Comparison of ENCODE assay signal across 13 cellular contexts in the genomic region with DNA sequence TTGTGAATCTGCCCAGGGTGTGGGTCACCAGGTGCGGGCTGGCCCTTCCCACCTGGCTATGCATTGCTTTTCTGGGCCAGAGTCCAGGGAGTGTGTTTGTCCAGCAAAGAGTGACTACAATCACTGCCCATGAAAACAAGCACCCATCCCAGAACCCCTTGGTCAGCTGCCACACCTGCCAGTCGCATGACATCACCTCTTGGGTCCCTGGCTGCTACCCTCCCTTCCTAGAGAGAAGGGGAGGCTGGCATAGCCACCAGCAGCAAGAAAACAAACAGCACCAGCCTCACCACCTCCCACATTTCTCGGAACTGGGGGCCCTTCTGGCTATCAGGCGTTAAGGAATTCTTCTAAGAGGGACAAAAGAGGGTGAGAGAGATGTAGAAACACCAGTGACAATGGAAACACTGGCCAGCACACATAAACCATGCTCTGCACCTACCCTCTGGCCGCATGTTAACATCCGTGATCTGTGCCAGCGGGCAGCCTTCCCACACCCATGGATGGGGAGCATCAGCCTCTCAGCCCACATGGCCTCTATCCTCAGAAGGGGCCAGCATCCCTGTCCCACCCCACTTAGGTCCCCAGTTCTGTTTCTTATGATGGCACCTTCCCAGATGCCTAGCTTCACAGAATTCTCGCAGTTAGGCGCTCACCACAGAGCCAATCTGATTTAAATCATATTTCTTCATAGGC.
DNase-seq lines count a peak whose midpoint lies in the region; ATAC-seq and TF ChIP-seq lines count a peak whose summit lies in the region.
"Had no signal": no experiment of that assay in that cellular context is flagged by ENCODE, and none has a peak within 500 bp of the region (broad histone marks: within the 10 kb centered on the region; RNA-seq: fewer than 3 reads in every experiment).

No MANE protein-coding gene starts in this region.

- DNase-seq in LoVo (ENCODE audit: low spot score) (peak; percentile 48), NCI-H748 treated with DMSO at 0.1 percent for 48 hours (lab: John Stamatoyannopoulos, UW) (peak; percentile 1), glomerular visceral epithelial cell (ENCODE audit: extremely low spot score) (peak; percentile 80), renal cortical epithelial cell (ENCODE audit: low read depth) (peak; percentile 73), vagina (ENCODE audit: extremely low spot score in 2 of 2) (no peak)
- DNase-seq: activated T-cell treated with anti-CD3 and anti-CD28 coated beads for 4 hours, dermis blood vessel endothelial cell, Kasumi-1, NCI-H524 had no signal

- no peaks in the 10 kb centered on the region for H3K9me3 ChIP-seq in vagina

- H3K4me3 ChIP-seq in vagina: no peak overlapping the region

- intact Hi-C loops in vagina (cut with DNase I): no loop called here

- H3K27me3 ChIP-seq in vagina: no peaks in the 10 kb centered on the region

- ATAC-seq in HG02798 (IDR thresholded peaks at IDR 0.05; ENCODE audit: poor library complexity, unreplicated experiment) (no peak), HG03175 (IDR thresholded peaks at IDR 0.05; ENCODE audit: unreplicated experiment) (no peak), HG02885 (IDR thresholded peaks at IDR 0.05; ENCODE audit: poor library complexity, unreplicated experiment) (no peak)

- TF ChIP-seq CTCF in vagina (IDR thresholded peaks at IDR 0.05): no peak

- no peaks in the 10 kb centered on the region for H3K36me3 ChIP-seq in vagina
- H3K36me3 ChIP-seq: WERI-Rb-1 had no signal

- no peaks in the 10 kb centered on the region for H3K4me1 ChIP-seq in vagina

- no peak overlapping the region for H3K27ac ChIP-seq in vagina
- H3K27ac ChIP-seq: WERI-Rb-1 had no signal

- TF ChIP-seq POLR2A in vagina (IDR thresholded peaks at IDR 0.05): no peak

Comparison
In these comparisons a context has a peak if more than half of its experiments do, and no peak if none do; other contexts are left out.
1. DNase-seq: peak in LoVo (single experiment), NCI-H748 treated with DMSO at 0.1 percent for 48 hours (single experiment), glomerular visceral epithelial cell (single experiment) and renal cortical epithelial cell (single experiment); none in vagina (0 of 2).